1 cellular context compared by ENCODE assay signal in the genomic region with DNA sequence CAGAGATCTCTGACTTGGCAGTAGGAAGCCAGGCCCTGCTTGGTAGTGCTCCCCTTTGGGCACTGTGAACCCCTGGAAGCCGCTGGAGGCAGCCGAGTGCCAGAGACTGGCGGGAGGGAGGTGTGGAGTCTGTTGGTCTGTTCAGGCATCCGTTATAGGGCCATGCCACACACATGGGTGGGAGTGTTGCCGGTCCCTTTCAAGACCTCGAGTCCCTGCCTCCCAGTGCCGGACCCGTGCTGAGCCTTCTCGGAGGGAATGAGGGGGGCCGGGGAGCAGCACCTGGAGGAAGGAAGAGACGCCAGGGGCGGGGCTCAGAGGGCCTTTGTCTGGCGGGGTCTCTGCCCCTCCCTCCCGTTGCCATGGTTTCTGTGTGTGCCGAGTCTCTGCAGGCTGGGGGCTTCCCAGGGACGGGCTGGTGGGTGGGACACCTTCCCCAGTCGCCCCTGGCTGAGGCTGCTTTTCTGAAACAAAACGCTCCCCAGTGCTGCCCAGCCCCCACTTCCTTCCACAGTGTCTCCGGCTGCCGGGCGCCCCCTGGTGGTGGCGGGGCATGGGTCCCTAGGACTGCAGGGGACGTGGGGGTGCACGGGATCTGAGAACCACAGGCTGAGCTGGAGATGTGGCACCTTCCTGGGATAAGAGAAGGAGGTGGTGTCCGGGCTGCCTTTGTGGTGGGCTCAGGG.
A peak's percentile ranks its signal among the peaks of the same experiment; 100 is the strongest.
TF ChIP-seq lines count a peak whose summit lies in the region.

No MANE protein-coding gene starts in this region.

TF ChIP-seq in HepG2, 621 proteins besides CTCF, POLR2A, EP300 and RAD21 (continued from another document and continues in another):
- TF ChIP-seq STAT6 (CRISPR knock-in tag; IDR thresholded peaks at IDR 0.05; ENCODE audit: borderline replicate concordance) (no peak), GABPB1 (CRISPR knock-in tag; IDR thresholded peaks at IDR 0.05) (peak; percentile 84), ZNF569 (CRISPR knock-in tag; IDR thresholded peaks at IDR 0.05; ENCODE audit: borderline replicate concordance) (no peak), ZNF761 (CRISPR knock-in tag; conservative IDR thresholded peaks at IDR 0.05) (no peak), GPBP1L1 (CRISPR knock-in tag; IDR thresholded peaks at IDR 0.05) (no peak), MAZ (IDR thresholded peaks at IDR 0.05; ENCODE audit: borderline replicate concordance, low read depth, low read length) (peak; percentile 56; the same call in 1 of the 2 replicates), MAZ (CRISPR knock-in tag; IDR thresholded peaks at IDR 0.05; ENCODE audit: low read depth) (peak; percentile 75; the same call in 1 of the 2 replicates), RELA (CRISPR knock-in tag; IDR thresholded peaks at IDR 0.05) (no peak), MAFF (IDR thresholded peaks at IDR 0.05; ENCODE audit: low read depth, low read length) (no peak), MYC (CRISPR knock-in tag; IDR thresholded peaks at IDR 0.05; ENCODE audit: borderline replicate concordance) (peak; percentile 62; the same call in 1 of the 2 replicates), ZNF282 (IDR thresholded peaks at IDR 0.05; ENCODE audit: partially characterized antibody) (no peak), ZNF644 (CRISPR knock-in tag; IDR thresholded peaks at IDR 0.05; ENCODE audit: low read depth) (no peak), ZNF235 (CRISPR knock-in tag; IDR thresholded peaks at IDR 0.05; ENCODE audit: borderline replicate concordance) (peak; percentile 85; the same call in 1 of the 2 replicates), PCBP2 (optimal IDR thresholded peaks at IDR 0.05; ENCODE audit: low read depth, low read length, poor library complexity, severe bottlenecking) (no peak), AGO2 (optimal IDR thresholded peaks at IDR 0.05; ENCODE audit: low read depth, low read length) (peak; percentile 70), NCOA5 (CRISPR knock-in tag; IDR thresholded peaks at IDR 0.05) (no peak), WIZ (CRISPR knock-in tag; IDR thresholded peaks at IDR 0.05) (no peak), AFF4 (CRISPR knock-in tag; IDR thresholded peaks at IDR 0.05) (no peak), RBM22 (optimal IDR thresholded peaks at IDR 0.05; ENCODE audit: low read length) (no peak), U2AF1 (optimal IDR thresholded peaks at IDR 0.05; ENCODE audit: low read depth, low read length) (no peak), NPAS2 (CRISPR knock-in tag; IDR thresholded peaks at IDR 0.05; ENCODE audit: borderline replicate concordance) (no peak), YY1 (IDR thresholded peaks at IDR 0.05; ENCODE audit: insufficient read depth, insufficient replicate concordance, low read depth, low read length) (peak; percentile 46), HDAC2 (CRISPR knock-in tag; IDR thresholded peaks at IDR 0.05) (peak; percentile 20; the same call in 1 of the 2 replicates), ZNF3 (CRISPR knock-in tag; IDR thresholded peaks at IDR 0.05) (no peak), ZNF75D (CRISPR knock-in tag; IDR thresholded peaks at IDR 0.05; ENCODE audit: borderline replicate concordance) (no peak), ZNF33B (CRISPR knock-in tag; IDR thresholded peaks at IDR 0.05) (no peak), CEBPG (CRISPR knock-in tag; IDR thresholded peaks at IDR 0.05) (no peak), ZNF496 (CRISPR knock-in tag; IDR thresholded peaks at IDR 0.05; ENCODE audit: insufficient replicate concordance) (no peak), ZNF484 (CRISPR knock-in tag; IDR thresholded peaks at IDR 0.05; ENCODE audit: borderline replicate concordance, low read depth) (no peak), GPN1 (CRISPR knock-in tag; IDR thresholded peaks at IDR 0.05; ENCODE audit: borderline replicate concordance) (no peak), ZSCAN5A (CRISPR knock-in tag; IDR thresholded peaks at IDR 0.05; ENCODE audit: borderline replicate concordance) (no peak), TRIM22 (IDR thresholded peaks at IDR 0.05) (no peak), HNRNPL (IDR thresholded peaks at IDR 0.05; ENCODE audit: low read depth, low read length) (0 out of 2 replicates have a peak, but pooled peaks have one; percentile 19), TEAD3 (CRISPR knock-in tag; optimal IDR thresholded peaks at IDR 0.05; ENCODE audit: borderline replicate concordance) (no peak), IRF9 (CRISPR knock-in tag; IDR thresholded peaks at IDR 0.05; ENCODE audit: borderline replicate concordance) (0 out of 2 replicates have a peak, but pooled peaks have one; percentile 44), ZNF280B (CRISPR knock-in tag; IDR thresholded peaks at IDR 0.05; ENCODE audit: borderline replicate concordance) (peak; percentile 43; the same call in 1 of the 2 replicates), ZNF816 (CRISPR knock-in tag; IDR thresholded peaks at IDR 0.05; ENCODE audit: borderline replicate concordance) (no peak), NR1H2 (CRISPR knock-in tag; IDR thresholded peaks at IDR 0.05; ENCODE audit: borderline replicate concordance, low read depth) (no peak)
- TF ChIP-seq, protein P1, sequence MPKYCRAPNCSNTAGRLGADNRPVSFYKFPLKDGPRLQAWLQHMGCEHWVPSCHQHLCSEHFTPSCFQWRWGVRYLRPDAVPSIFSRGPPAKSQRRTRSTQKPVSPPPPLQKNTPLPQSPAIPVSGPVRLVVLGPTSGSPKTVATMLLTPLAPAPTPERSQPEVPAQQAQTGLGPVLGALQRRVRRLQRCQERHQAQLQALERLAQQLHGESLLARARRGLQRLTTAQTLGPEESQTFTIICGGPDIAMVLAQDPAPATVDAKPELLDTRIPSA (CRISPR knock-in tag; IDR thresholded peaks at IDR 0.05; ENCODE audit: borderline replicate concordance), result no peak
- TF ChIP-seq, protein P2, sequence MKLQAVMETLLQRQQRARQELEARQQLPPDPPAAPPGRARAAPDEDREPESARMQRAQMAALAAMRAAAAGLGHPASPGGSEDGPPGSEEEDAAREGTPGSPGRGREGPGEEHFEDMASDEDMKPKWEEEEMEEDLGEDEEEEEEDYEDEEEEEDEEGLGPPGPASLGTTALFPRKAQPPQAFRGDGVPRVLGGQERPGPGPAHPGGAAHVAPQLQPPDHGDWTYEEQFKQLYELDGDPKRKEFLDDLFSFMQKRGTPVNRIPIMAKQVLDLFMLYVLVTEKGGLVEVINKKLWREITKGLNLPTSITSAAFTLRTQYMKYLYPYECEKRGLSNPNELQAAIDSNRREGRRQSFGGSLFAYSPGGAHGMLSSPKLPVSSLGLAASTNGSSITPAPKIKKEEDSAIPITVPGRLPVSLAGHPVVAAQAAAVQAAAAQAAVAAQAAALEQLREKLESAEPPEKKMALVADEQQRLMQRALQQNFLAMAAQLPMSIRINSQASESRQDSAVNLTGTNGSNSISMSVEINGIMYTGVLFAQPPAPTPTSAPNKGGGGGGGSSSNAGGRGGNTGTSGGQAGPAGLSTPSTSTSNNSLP (IDR thresholded peaks at IDR 0.05; ENCODE audit: low read depth, low read length), result no peak
- TF ChIP-seq, protein P3, sequence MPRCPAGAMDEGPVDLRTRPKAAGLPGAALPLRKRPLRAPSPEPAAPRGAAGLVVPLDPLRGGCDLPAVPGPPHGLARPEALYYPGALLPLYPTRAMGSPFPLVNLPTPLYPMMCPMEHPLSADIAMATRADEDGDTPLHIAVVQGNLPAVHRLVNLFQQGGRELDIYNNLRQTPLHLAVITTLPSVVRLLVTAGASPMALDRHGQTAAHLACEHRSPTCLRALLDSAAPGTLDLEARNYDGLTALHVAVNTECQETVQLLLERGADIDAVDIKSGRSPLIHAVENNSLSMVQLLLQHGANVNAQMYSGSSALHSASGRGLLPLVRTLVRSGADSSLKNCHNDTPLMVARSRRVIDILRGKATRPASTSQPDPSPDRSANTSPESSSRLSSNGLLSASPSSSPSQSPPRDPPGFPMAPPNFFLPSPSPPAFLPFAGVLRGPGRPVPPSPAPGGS (CRISPR knock-in tag; IDR thresholded peaks at IDR 0.05), result no peak
